8 cellular contexts compared by ENCODE assay signal in the genomic region with DNA sequence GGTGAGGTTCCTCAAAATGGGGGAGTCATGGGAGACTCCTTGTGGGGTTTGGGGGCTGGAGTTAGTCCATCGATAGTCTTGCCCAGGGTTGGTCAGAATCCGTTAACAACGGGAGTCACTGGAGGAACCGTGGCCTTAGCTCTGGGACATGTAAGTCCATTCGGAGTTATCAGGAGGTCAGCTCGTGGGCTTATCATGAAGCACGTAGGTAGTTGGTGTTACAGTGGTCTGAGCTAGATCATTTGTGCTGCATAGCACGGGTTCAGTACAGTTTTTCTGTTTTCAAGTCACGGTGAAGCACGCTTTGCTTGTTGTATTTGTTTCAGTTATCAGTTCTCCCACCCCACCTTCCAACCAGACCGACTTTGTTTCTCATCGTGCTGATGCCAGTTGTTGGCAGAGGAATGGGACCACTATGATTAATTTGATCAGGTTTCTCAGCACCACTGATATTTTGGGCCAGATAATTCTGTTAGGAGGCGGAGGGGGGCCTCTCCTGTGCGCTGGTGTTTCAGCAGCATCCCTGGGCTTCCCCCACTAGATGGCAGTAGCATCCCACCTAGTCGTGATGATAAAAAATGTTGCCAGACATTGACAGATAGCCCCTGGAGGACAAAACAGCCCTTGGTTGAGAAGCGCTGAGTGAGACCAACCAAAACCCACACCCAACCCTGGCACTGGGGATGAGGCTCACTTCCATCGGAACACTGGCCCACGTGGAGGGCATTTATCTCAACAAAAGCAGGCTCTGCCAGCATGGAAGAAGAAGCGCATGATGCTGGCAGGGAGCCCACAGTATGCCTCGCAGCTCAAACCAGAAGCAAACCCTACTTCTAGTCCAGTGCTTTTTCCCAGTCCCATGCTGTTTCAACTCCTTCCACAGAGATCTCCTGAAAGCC. TPM values are rescaled to one million over a fixed set of nuclear protein-coding genes. Genes with fewer than 3 reads are reported as not detected.
DNase-seq lines count a peak whose midpoint lies in the region; ATAC-seq and TF ChIP-seq lines count a peak whose summit lies in the region.

No MANE protein-coding gene starts in this region.

- H3K27me3 Mint-ChIP-seq in Caco-2 (ENCODE audit: insufficient read depth, unreplicated experiment) = no peaks in the 10 kb centered on the region

- POLR2A ChIA-PET in Caco-2 (lab: Charles Lee) = no interaction called here

- no peaks in the 10 kb centered on the region for H3K9me3 Mint-ChIP-seq in Caco-2 (ENCODE audit: unreplicated experiment)

- TF ChIP-seq RAD21 in liver (IDR thresholded peaks at IDR 0.05) = peak; percentile 99 to 100

- TF ChIP-seq CTCF in Caco-2 (IDR thresholded peaks at IDR 0.05; ENCODE audit: insufficient read depth in 1 of 2, low read depth in 1 of 2, low read length in 1 of 2, severe bottlenecking in 1 of 2, unreplicated experiment in 1 of 2) (peak; percentile 96), coronary artery (IDR thresholded peaks at IDR 0.05) (peak; percentile 92), liver (IDR thresholded peaks at IDR 0.05; ENCODE audit: low read depth, low read length, missing input control) (peak; percentile 98)

- peak overlapping the region; percentile 95 for H3K27ac Mint-ChIP-seq in Caco-2 (ENCODE audit: unreplicated experiment)

- intact Hi-C loops in Caco-2 (cut with micrococcal nuclease; ENCODE audit: unreplicated experiment) = loop anchor here (1.0 to 10.0 kb wide), 5 partner anchors 72 to 410 kb away; a partner anchor contains a TSS

- H3K4me1 ChIP-seq in Caco-2 (peaks cover 34% of the 10 kb centered on the region), liver (ENCODE audit: control insufficient read depth in 4 of 4, insufficient read depth in 4 of 4, low read length in 3 of 4) (peaks cover 0 to 32% (median 21%) of the 10 kb centered on the region in 4 donors)

- ATAC-seq in HG02678 (IDR thresholded peaks at IDR 0.05; ENCODE audit: unreplicated experiment) (peak; percentile 23), GM21360 (IDR thresholded peaks at IDR 0.05; ENCODE audit: unreplicated experiment) (no peak)

- H3K27me3 ChIP-seq in Caco-2 (replicated peaks; ENCODE audit: control insufficient read depth, insufficient read depth, low read length) (no peaks in the 10 kb centered on the region), liver (ENCODE audit: control insufficient read depth in 4 of 4, insufficient read depth in 4 of 4, low read length in 3 of 4) (no peaks in the 10 kb centered on the region)

- H3K4me1 Mint-ChIP-seq in Caco-2 (ENCODE audit: low read depth, unreplicated experiment) = peaks cover 35% of the 10 kb centered on the region

- DNase-seq in Caco-2 (peak; percentile 78 to 89), NCI-H460 (ENCODE audit: extremely low read depth, low read depth) (peak; percentile 81), coronary artery (ENCODE audit: low spot score) (peak; percentile 85)
- DNase-seq in activated CD4-positive, alpha-beta T cell treated with anti-CD3 and anti-CD28 coated beads, Interleukin-2, amount 50 U/mL, for 1 hour = peak; percentile 83
- DNase-seq in stimulated activated CD4-positive, alpha-beta T cell treated with anti-CD3 and anti-CD28 coated beads, Interleukin-4, amount 100 ng/mL, for 4 hours = peak; percentile 69 to 76

- H3K9me3 ChIP-seq in Caco-2 (no peaks in the 10 kb centered on the region), liver (ENCODE audit: control insufficient read depth in 4 of 4, low read length in 3 of 4) (no peaks in the 10 kb centered on the region)

- peaks cover 20% of the 10 kb centered on the region for H3K36me3 Mint-ChIP-seq in Caco-2 (ENCODE audit: insufficient read depth, unreplicated experiment)

- no peak overlapping the region for H3K4me3 Mint-ChIP-seq in Caco-2 (ENCODE audit: unreplicated experiment)

- H3K27ac ChIP-seq in coronary artery (peak overlapping the region in 1 of 2 donors; percentile 4), liver (ENCODE audit: low read depth in 1 of 2, low read length in 2 of 2) (no peak overlapping the region)

- H3K9ac ChIP-seq in liver (ENCODE audit: low read depth in 1 of 2, low read length in 2 of 2) = peak overlapping the region in 1 of 2 donors; percentile 14

- no peaks in the 10 kb centered on the region for H3K36me3 ChIP-seq in Caco-2 (ENCODE audit: control insufficient read depth, insufficient read depth, low read length)
- H3K36me3 ChIP-seq in liver (ENCODE audit: control insufficient read depth in 4 of 4, insufficient read depth in 3 of 4, low read depth in 1 of 4, low read length in 3 of 4) = no peaks in the 10 kb centered on the region

- BruUV-seq in Caco-2 (replicated peaks; lab: Mats Ljungman, UMichigan) = no TSS peak

- CTCF ChIA-PET in Caco-2 (lab: Charles Lee) = interaction anchor here (0.6 to 4.3 kb wide), 10 partner anchors 15 to 253 kb away, joined by 3 to 44 read pairs (median 3); a partner anchor contains a TSS

- no peak overlapping the region for H3K4me3 ChIP-seq in Caco-2 (ENCODE audit: low read depth, low read length)
- peak overlapping the region; percentile 60 for H3K4me3 ChIP-seq in coronary artery
- H3K4me3 ChIP-seq in liver (ENCODE audit: low read depth in 1 of 3, low read length in 3 of 3) = peak overlapping the region in 1 of 3 donors; percentile 6

- WGBS in liver = 36% methylated on average over 20 of the region's 20 CpGs

TF ChIP-seq in liver, 16 proteins besides CTCF, POLR2A, EP300 and RAD21:
- TF ChIP-seq GABPA (IDR thresholded peaks at IDR 0.05 in 1 of 2, conservative IDR thresholded peaks at IDR 0.05 in 1 of 2) (no peak), JUND (IDR thresholded peaks at IDR 0.05) (no peak), FOXA2 (IDR thresholded peaks at IDR 0.05) (no peak), SP1 (IDR thresholded peaks at IDR 0.05) (no peak), HNF4A (conservative IDR thresholded peaks at IDR 0.05) (no peak), TAF1 (conservative IDR thresholded peaks at IDR 0.05) (no peak), NR2F2 (IDR thresholded peaks at IDR 0.05) (no peak), EGR1 (IDR thresholded peaks at IDR 0.05; ENCODE audit: low read depth in 2 of 2) (no peak), HNF4G (IDR thresholded peaks at IDR 0.05) (no peak), YY1 (IDR thresholded peaks at IDR 0.05) (no peak), FOXA1 (IDR thresholded peaks at IDR 0.05) (no peak)
- TF ChIP-seq, protein P1, sequence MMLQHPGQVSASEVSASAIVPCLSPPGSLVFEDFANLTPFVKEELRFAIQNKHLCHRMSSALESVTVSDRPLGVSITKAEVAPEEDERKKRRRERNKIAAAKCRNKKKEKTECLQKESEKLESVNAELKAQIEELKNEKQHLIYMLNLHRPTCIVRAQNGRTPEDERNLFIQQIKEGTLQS (IDR thresholded peaks at IDR 0.05) = no peak
- TF ChIP-seq, protein P2, sequence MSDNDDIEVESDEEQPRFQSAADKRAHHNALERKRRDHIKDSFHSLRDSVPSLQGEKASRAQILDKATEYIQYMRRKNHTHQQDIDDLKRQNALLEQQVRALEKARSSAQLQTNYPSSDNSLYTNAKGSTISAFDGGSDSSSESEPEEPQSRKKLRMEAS (IDR thresholded peaks at IDR 0.05) = no peak
- TF ChIP-seq, protein P3, sequence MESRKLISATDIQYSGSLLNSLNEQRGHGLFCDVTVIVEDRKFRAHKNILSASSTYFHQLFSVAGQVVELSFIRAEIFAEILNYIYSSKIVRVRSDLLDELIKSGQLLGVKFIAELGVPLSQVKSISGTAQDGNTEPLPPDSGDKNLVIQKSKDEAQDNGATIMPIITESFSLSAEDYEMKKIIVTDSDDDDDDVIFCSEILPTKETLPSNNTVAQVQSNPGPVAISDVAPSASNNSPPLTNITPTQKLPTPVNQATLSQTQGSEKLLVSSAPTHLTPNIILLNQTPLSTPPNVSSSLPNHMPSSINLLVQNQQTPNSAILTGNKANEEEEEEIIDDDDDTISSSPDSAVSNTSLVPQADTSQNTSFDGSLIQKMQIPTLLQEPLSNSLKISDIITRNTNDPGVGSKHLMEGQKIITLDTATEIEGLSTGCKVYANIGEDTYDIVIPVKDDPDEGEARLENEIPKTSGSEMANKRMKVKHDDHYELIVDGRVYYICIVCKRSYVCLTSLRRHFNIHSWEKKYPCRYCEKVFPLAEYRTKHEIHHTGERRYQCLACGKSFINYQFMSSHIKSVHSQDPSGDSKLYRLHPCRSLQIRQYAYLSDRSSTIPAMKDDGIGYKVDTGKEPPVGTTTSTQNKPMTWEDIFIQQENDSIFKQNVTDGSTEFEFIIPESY (IDR thresholded peaks at IDR 0.05) = no peak
- TF ChIP-seq, protein P4, sequence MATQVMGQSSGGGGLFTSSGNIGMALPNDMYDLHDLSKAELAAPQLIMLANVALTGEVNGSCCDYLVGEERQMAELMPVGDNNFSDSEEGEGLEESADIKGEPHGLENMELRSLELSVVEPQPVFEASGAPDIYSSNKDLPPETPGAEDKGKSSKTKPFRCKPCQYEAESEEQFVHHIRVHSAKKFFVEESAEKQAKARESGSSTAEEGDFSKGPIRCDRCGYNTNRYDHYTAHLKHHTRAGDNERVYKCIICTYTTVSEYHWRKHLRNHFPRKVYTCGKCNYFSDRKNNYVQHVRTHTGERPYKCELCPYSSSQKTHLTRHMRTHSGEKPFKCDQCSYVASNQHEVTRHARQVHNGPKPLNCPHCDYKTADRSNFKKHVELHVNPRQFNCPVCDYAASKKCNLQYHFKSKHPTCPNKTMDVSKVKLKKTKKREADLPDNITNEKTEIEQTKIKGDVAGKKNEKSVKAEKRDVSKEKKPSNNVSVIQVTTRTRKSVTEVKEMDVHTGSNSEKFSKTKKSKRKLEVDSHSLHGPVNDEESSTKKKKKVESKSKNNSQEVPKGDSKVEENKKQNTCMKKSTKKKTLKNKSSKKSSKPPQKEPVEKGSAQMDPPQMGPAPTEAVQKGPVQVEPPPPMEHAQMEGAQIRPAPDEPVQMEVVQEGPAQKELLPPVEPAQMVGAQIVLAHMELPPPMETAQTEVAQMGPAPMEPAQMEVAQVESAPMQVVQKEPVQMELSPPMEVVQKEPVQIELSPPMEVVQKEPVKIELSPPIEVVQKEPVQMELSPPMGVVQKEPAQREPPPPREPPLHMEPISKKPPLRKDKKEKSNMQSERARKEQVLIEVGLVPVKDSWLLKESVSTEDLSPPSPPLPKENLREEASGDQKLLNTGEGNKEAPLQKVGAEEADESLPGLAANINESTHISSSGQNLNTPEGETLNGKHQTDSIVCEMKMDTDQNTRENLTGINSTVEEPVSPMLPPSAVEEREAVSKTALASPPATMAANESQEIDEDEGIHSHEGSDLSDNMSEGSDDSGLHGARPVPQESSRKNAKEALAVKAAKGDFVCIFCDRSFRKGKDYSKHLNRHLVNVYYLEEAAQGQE (IDR thresholded peaks at IDR 0.05) = no peak
TF ChIP-seq in liver: peak in this region for 0.

RNA-seq across cellular contexts. Expression of a gene that starts 2.2 kb away (rescaled TPM):
- 119 and 138 TPM in 2 replicates for total RNA-seq in Caco-2 (2022)
- total RNA-seq in NCI-H460 (2014; rRNA removed; shearing (Covaris generic)) = 98.9 and 121 TPM in 2 replicates
- 177 and 232 TPM in 2 replicates for polyA plus RNA-seq in NCI-H460 (2014; cell fraction: nucleus; rRNA removed)
- total RNA-seq in liver = 100 to 1,000 TPM; 132 to 378 TPM
- 100 to 1,000 TPM; 210 to 257 TPM for polyA plus RNA-seq in liver

RNA-seq across cellular contexts. Expression of a gene that starts 45.6 kb away (rescaled TPM):
- total RNA-seq in Caco-2 (2022) (not detected in 2 replicates), liver (10 to 100 TPM in 1 of 2 donors, 1 to 10 TPM in 1; 1.8 to 15.1 TPM)
- total RNA-seq in NCI-H460 (2014; rRNA removed; shearing (Covaris generic)) = not detected in 2 replicates
- not detected in 2 replicates for polyA plus RNA-seq in NCI-H460 (2014; cell fraction: nucleus; rRNA removed)
- polyA plus RNA-seq in liver = 1 to 10 TPM; 1.5 to 3.7 TPM
